ENCODE assay signal across 1 cellular context in the genomic region with DNA sequence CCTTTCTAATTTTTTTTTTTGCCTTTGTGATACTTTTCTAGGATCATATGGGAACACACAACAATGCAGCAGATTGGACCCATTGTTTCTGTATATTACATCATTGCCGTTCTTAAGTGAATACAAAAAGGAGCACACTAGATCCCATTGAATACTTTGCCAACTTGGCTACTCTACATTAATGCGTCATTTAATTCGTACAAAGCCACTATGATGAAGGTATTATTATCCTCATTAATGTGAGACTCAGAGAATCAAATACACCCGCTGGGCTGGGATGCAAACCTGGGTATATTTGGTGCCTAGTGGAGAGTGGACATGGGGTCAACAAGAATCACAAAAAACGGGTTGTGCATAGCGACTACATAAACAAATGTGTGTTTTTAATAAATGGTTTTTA.
TF ChIP-seq lines count a peak whose summit lies in the region.

No MANE protein-coding gene starts in this region.

TF ChIP-seq in IMR-90, 13 proteins besides CTCF, POLR2A, EP300 and RAD21:
- TF ChIP-seq RCOR1 (IDR thresholded peaks at IDR 0.05; ENCODE audit: insufficient replicate concordance, low read length) (no peak), NFE2L2 (IDR thresholded peaks at IDR 0.05; ENCODE audit: low read depth, low read length) (no peak)
